Comparison of ENCODE assay signal across 8 cellular contexts in genomic region chr10:99172130-99172738, GRCh38.
DNase-seq lines count a peak whose midpoint lies in the region; ATAC-seq and TF ChIP-seq lines count a peak whose summit lies in the region.

No MANE protein-coding gene starts in this region.

- H3K27me3 ChIP-seq in thoracic aorta (replicated peaks; ENCODE audit: insufficient read depth): no peaks in the 10 kb centered on the region

- H3K27ac ChIP-seq in thoracic aorta: no peak overlapping the region

- in situ Hi-C loops in GM13977 (cut with MboI; ENCODE audit: low pct_unique_long_range_greater_than_20kb, low sequenced_read_pairs, unreplicated experiment): no loop called here

- peak; percentile 39 for TF ChIP-seq CTCF in GM13977 (IDR thresholded peaks at IDR 0.05; ENCODE audit: extremely low read depth, insufficient read depth, missing control alignments)
- peak; percentile 61 for TF ChIP-seq CTCF in thoracic aorta (IDR thresholded peaks at IDR 0.05)

- ATAC-seq in thoracic aorta (ENCODE audit: insufficient number of reproducible peaks, low FRiP score, low read depth): no peak
- ATAC-seq in GM18870 (IDR thresholded peaks at IDR 0.05; ENCODE audit: unreplicated experiment): no peak

- DNase-seq in AG20443 (ENCODE audit: low spot score) (peak; percentile 59), GM13977 (ENCODE audit: low spot score) (peak; percentile 21), RPMI7951 (ENCODE audit: low read depth) (peak; percentile 4), globus pallidus (ENCODE audit: low spot score) (peak; percentile 27), thoracic aorta (ENCODE audit: low spot score) (no peak), amniotic stem cell (lab: John Stamatoyannopoulos, UW) (no peak), dedifferentiated amniotic fluid mesenchymal stem cell (ENCODE audit: extremely low spot score) (no peak)

- H3K9me3 ChIP-seq in thoracic aorta: no peaks in the 10 kb centered on the region

- H3K4me3 ChIP-seq in thoracic aorta: no peak overlapping the region

- no peaks in the 10 kb centered on the region for H3K36me3 ChIP-seq in thoracic aorta

- no peaks in the 10 kb centered on the region for H3K4me1 ChIP-seq in thoracic aorta (ENCODE audit: control insufficient read depth in 1 of 2, low read depth in 2 of 2)

Comparison
In these comparisons a context has a peak if more than half of its experiments do, and no peak if none do; other contexts are left out.
1. DNase-seq: peak in AG20443 (single experiment), GM13977 (single experiment), RPMI7951 (single experiment) and globus pallidus (single experiment); none in thoracic aorta (single experiment), amniotic stem cell (single experiment) and dedifferentiated amniotic fluid mesenchymal stem cell (single experiment).